In the genomic region with DNA sequence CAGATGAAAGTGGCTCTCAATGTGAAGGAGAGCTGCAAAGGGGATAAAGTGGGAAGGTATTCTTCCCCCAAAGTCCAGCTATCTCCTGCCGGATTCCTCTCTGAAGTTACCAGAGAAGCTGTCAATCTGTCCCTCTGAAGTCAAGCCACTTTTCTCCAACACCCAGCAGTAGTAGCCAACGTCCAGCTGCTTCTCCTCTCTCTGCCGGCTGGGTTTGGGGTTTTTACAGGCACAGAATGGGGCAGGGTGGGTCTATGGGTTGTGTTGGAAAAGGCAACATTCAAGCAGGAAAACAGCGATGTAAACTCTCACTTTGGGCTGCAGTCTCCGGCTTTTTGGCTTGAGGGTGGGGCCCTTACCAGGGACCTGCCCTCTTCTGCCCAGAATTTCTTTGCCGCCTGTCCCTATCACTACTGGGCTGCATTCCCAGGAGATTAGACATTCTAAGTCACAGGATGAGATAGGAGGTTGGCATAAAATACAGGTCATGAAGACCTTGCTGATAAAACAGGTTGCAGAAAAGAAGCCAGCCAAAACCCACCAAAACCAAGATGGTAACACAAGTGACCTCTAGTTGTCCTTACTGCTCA, we compare ENCODE assay signal across 1 cellular context.
TF ChIP-seq lines count a peak whose summit lies in the region.

No MANE protein-coding gene starts in this region.

TF ChIP-seq in H1, 55 proteins besides CTCF, POLR2A, EP300 and RAD21:
- TF ChIP-seq GTF2F1 (IDR thresholded peaks at IDR 0.05; ENCODE audit: borderline replicate concordance, low read depth, low read length): no peak
- TF ChIP-seq CHD1 (IDR thresholded peaks at IDR 0.05; ENCODE audit: low read depth, low read length): no peak
- no peak for TF ChIP-seq GABPA (IDR thresholded peaks at IDR 0.05; ENCODE audit: borderline replicate concordance, insufficient read depth, low read length)
- no peak for TF ChIP-seq JUND (IDR thresholded peaks at IDR 0.05; ENCODE audit: low read length)
- TF ChIP-seq EGR1 (IDR thresholded peaks at IDR 0.05; ENCODE audit: borderline replicate concordance, low read depth, low read length): no peak
- no peak for TF ChIP-seq TEAD4 (IDR thresholded peaks at IDR 0.05; ENCODE audit: low read depth, low read length)
- TF ChIP-seq HDAC6 (IDR thresholded peaks at IDR 0.05; ENCODE audit: low read depth, low read length): no peak
- TF ChIP-seq PHF8 (conservative IDR thresholded peaks at IDR 0.05; ENCODE audit: low read depth, low read length): no peak
- TF ChIP-seq CHD2 (IDR thresholded peaks at IDR 0.05; ENCODE audit: low read length): no peak
- no peak for TF ChIP-seq SP1 (IDR thresholded peaks at IDR 0.05; ENCODE audit: low read depth, low read length)
- TF ChIP-seq CEBPB (IDR thresholded peaks at IDR 0.05; ENCODE audit: low read depth, low read length): no peak
- TF ChIP-seq E2F6 (IDR thresholded peaks at IDR 0.05): no peak
